In genomic region chr3:46978985-46979944, GRCh38 we compare ENCODE assay signal across 8 cellular contexts. TPM values are rescaled to one million over a fixed set of nuclear protein-coding genes. Genes with fewer than 3 reads are reported as not detected.
DNase-seq lines count a peak whose midpoint lies in the region; ATAC-seq and TF ChIP-seq lines count a peak whose summit lies in the region.

Gene NBEAL2, plus strand, starts transcription at chr3:46979666. Its CDS starts 196 bp downstream, at chr3:46979862.

- peaks cover 2% of the 10 kb centered on the region for H3K4me1 ChIP-seq in right cardiac atrium (ENCODE audit: control insufficient read depth, insufficient read depth, low read length)
- H3K4me1 ChIP-seq in uterus: peaks cover 0 to 16% of the 10 kb centered on the region in 2 donors

- H3K27ac ChIP-seq in angular gyrus (ENCODE audit: low read depth, low read length) (peak within 1 kb of the TSS; percentile 66), right cardiac atrium (ENCODE audit: low read length) (peak within 1 kb of the TSS; percentile 76), uterus (peak within 1 kb of the TSS; percentile 84 to 88)

- ATAC-seq in GM18502 (IDR thresholded peaks at IDR 0.05; ENCODE audit: poor library complexity, unreplicated experiment) (peak; percentile 78), HG02938 (IDR thresholded peaks at IDR 0.05; ENCODE audit: unreplicated experiment) (peak; percentile 63), right cardiac atrium (peak; percentile 85 to 91)

- intact Hi-C loops in right cardiac atrium (cut with DNase I) (loop anchor here in 3 of 4 donors (5.0 kb wide), 2 partner anchors 42 to 52 kb away; no protein-coding TSS in a partner anchor), uterus (cut with DNase I; ENCODE audit: low total_unique reads) (no loop called here)

- H3K4me3 ChIP-seq in right cardiac atrium (ENCODE audit: low read length) (peak within 1 kb of the TSS; percentile 66), uterus (peak within 1 kb of the TSS; percentile 73 to 82)

- DNase-seq in NCI-H187 treated with DMSO at 0.1 percent for 48 hours (lab: John Stamatoyannopoulos, UW): peak; percentile 27
- DNase-seq in T-helper 2 cell: peak; percentile 93 to 99 (median 94)
- DNase-seq in right cardiac atrium: peak; percentile 98 to 99 (median 99)
- DNase-seq in putamen (ENCODE audit: low spot score): peak; percentile 71
- DNase-seq in uterus: peak; percentile 91 to 94

- TF ChIP-seq POLR2A in uterus (IDR thresholded peaks at IDR 0.05): peak; percentile 69 to 82

- H3K36me3 ChIP-seq in uterus: no peaks in the 10 kb centered on the region

- peak in 3 of 4 experiments; percentile 24 to 43 (median 28) for TF ChIP-seq CTCF in uterus (IDR thresholded peaks at IDR 0.05)

- under 1% methylated on average over 73 of the region's 73 CpGs for WGBS in right cardiac atrium

- no peaks in the 10 kb centered on the region for H3K27me3 ChIP-seq in right cardiac atrium (ENCODE audit: control insufficient read depth, insufficient read depth)
- no peaks in the 10 kb centered on the region for H3K27me3 ChIP-seq in uterus

- H3K9me3 ChIP-seq in right cardiac atrium (ENCODE audit: control insufficient read depth, low read length): no peaks in the 10 kb centered on the region
- H3K9me3 ChIP-seq in uterus: no peaks in the 10 kb centered on the region

RNA-seq across cellular contexts. Expression of gene NBEAL2, which starts in this region (rescaled TPM):
- total RNA-seq in right cardiac atrium (10 to 100 TPM; 15.9 to 20.1 (median 17.3) TPM), uterus (10 to 100 TPM; 13.1 to 41.1 (median 23.8) TPM)
- 13.7 TPM for polyA plus RNA-seq in right cardiac atrium

Comparison
In these comparisons a context has a peak if more than half of its experiments do, and no peak if none do; other contexts are left out.
1. Peak in every context shown above with its lines: DNase-seq, ATAC-seq, H3K4me3 ChIP-seq and H3K27ac ChIP-seq.
2. DNase-seq: peak in every context shown above with its lines; median percentile 99 in right cardiac atrium; 94 in T-helper 2 cell; 92 in uterus; 71 in putamen; 27 in NCI-H187 treated with DMSO at 0.1 percent for 48 hours.